ENCODE assay signal across 13 cellular contexts in the genomic region with DNA sequence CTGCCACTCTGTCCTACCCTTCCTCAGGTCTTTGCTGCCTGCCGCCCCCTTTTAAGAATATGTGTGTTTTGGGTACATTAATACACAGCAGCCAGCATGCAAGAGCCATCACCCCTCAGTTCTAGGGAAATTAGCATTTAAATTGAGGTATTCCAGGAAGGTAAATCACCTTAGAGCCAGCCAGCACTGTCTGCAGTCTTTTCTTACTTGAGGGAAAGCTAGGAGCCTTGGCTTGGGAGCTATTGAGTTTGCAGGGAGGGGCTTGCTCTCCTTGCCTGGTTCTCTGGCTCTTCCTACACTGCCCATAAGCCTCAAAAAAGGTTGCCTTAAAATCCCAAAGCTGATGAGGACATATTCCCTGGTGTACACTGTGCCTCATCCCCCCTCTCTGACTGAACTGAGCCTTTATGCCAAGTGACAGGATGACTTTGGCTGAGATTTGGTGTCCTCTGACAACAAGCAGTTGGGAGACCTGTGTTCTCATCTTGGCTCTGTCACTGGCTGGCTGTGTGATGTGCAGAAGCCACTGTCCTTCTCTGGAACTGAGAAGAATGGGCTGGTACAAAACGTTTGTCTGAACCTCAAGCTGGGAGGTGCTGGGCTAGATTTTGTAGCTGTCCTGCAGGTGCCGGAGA. TPM values are rescaled to one million over a fixed set of nuclear protein-coding genes. Genes with fewer than 3 reads are reported as not detected.
A peak's percentile ranks its signal among the peaks of the same experiment; 100 is the strongest.
DNase-seq lines count a peak whose midpoint lies in the region; ATAC-seq and TF ChIP-seq lines count a peak whose summit lies in the region.
"Had no signal": no experiment of that assay in that cellular context is flagged by ENCODE, and none has a peak within 500 bp of the region (broad histone marks: within the 10 kb centered on the region; RNA-seq: fewer than 3 reads in every experiment).

No MANE protein-coding gene starts in this region.

- H3K9me3 Mint-ChIP-seq in GM23338 (no peaks in the 10 kb centered on the region), endodermal cell (no peaks in the 10 kb centered on the region), CD14-positive monocyte (no peaks in the 10 kb centered on the region)
- H3K9me3 Mint-ChIP-seq: CD4-positive, alpha-beta memory T cell had no signal

- 0 out of 2 replicates have a peak, but pooled peaks cover 5% of the 10 kb centered on the region for H3K9me2 ChIP-seq in GM23338 (ENCODE audit: insufficient read depth)

- no peak overlapping the region for H2AFZ ChIP-seq in GM23338

- H3K9me3 ChIP-seq in NT2/D1 (ENCODE audit: insufficient read depth, low read length) = no peaks in the 10 kb centered on the region
- no peaks in the 10 kb centered on the region for H3K9me3 ChIP-seq in endodermal cell (ENCODE audit: control insufficient read depth, low read length)
- H3K9me3 ChIP-seq: HAP-1 had no signal

- no peaks in the 10 kb centered on the region for H3F3A ChIP-seq in GM23338 (replicated peaks; ENCODE audit: low read depth)

- H3K4me2 ChIP-seq in GM23338 = peak overlapping the region; percentile 47; the same call in 1 of the 2 replicates
- no peak overlapping the region for H3K4me2 ChIP-seq in mesendoderm (ENCODE audit: low read length)

- no peaks in the 10 kb centered on the region for H3K79me1 ChIP-seq in mesendoderm (ENCODE audit: low read length)

- H2BK5ac ChIP-seq in mesendoderm (ENCODE audit: low read length) = no peak overlapping the region

- H3K4me3 ChIP-seq in GM23338 (no peak overlapping the region), NT2/D1 (ENCODE audit: insufficient read length, low read depth) (no peak overlapping the region), endodermal cell (ENCODE audit: low read length) (no peak overlapping the region), mesendoderm (ENCODE audit: low read length) (no peak overlapping the region)
- H3K4me3 ChIP-seq: HAP-1 had no signal

- peak; percentile 75 for ATAC-seq in GM23338
- ATAC-seq in HG03469 (IDR thresholded peaks at IDR 0.05; ENCODE audit: unreplicated experiment) = no peak
- ATAC-seq in HG03159 (IDR thresholded peaks at IDR 0.05; ENCODE audit: unreplicated experiment) = no peak

- no peak overlapping the region for H2BK120ac ChIP-seq in mesendoderm (ENCODE audit: low read depth, low read length)

- H3K79me2 ChIP-seq in GM23338 (replicated peaks; ENCODE audit: insufficient read depth) = no peaks in the 10 kb centered on the region
- H3K79me2 ChIP-seq in mesendoderm (ENCODE audit: control insufficient read depth, insufficient read depth, low read length) = no peaks in the 10 kb centered on the region

- DNase-seq in GM23338 (ENCODE audit: low spot score) = peak; percentile 64
- peak; percentile 40 for DNase-seq in NT2/D1 (ENCODE audit: low read depth, low spot score)
- peak; percentile 60 for DNase-seq in endodermal cell
- DNase-seq in mesendoderm = no peak
- no peak for DNase-seq in CD14-positive monocyte (ENCODE audit: low spot score)
- DNase-seq: ACHN; CD4-positive, alpha-beta memory T cell; DMS79 had no signal

- H3K23ac ChIP-seq in mesendoderm (ENCODE audit: low read length) = no peak overlapping the region

- no peaks in the 10 kb centered on the region for H4K20me1 ChIP-seq in GM23338 (replicated peaks; ENCODE audit: insufficient read depth)

- H3K9ac ChIP-seq in NT2/D1 (ENCODE audit: insufficient read length, low read depth) (no peak overlapping the region), endodermal cell (ENCODE audit: extremely low read depth, low read length, poor library complexity, severe bottlenecking) (no peak overlapping the region), mesendoderm (ENCODE audit: low read length) (no peak overlapping the region)

- H3K27me3 ChIP-seq in GM23338 (ENCODE audit: insufficient read depth) (no peaks in the 10 kb centered on the region), NT2/D1 (ENCODE audit: insufficient read depth, insufficient read length) (peaks cover 8% of the 10 kb centered on the region), endodermal cell (ENCODE audit: control insufficient read depth, insufficient read depth, low read length, poor library complexity, severe bottlenecking) (peaks cover 5% of the 10 kb centered on the region), mesendoderm (ENCODE audit: insufficient read depth, low read length, poor library complexity) (no peaks in the 10 kb centered on the region)

- peaks cover 17% of the 10 kb centered on the region for H3K4me1 ChIP-seq in GM23338 (ENCODE audit: insufficient read depth)
- no peaks in the 10 kb centered on the region for H3K4me1 ChIP-seq in NT2/D1 (ENCODE audit: insufficient read depth, insufficient read length)
- H3K4me1 ChIP-seq in endodermal cell (ENCODE audit: control insufficient read depth, insufficient read depth, low read length) = no peaks in the 10 kb centered on the region
- no peaks in the 10 kb centered on the region for H3K4me1 ChIP-seq in mesendoderm (ENCODE audit: control insufficient read depth, low read depth, low read length)
- H3K4me1 ChIP-seq: HAP-1 had no signal

- no peak overlapping the region for H3K4ac ChIP-seq in mesendoderm (ENCODE audit: low read depth, low read length)

- intact Hi-C loops in CD14-positive monocyte (cut with micrococcal nuclease) = no loop called here

- H4K8ac ChIP-seq in mesendoderm (ENCODE audit: low read depth, low read length) = no peak overlapping the region

- H2BK15ac ChIP-seq in mesendoderm (replicated peaks; ENCODE audit: low read depth) = no peak overlapping the region

- H3K27me3 Mint-ChIP-seq in GM23338 (ENCODE audit: insufficient read depth, low read depth, poor library complexity) (no peaks in the 10 kb centered on the region), endodermal cell (ENCODE audit: insufficient read depth) (peaks cover 45% of the 10 kb centered on the region), CD14-positive monocyte (ENCODE audit: low read depth in 3 of 3) (peaks cover 0 to 12% (median 5%) of the 10 kb centered on the region in 3 donors)
- H3K27me3 Mint-ChIP-seq: B cell had no signal

- H3K36me3 Mint-ChIP-seq in GM23338 (ENCODE audit: low read depth) (no peaks in the 10 kb centered on the region), endodermal cell (ENCODE audit: low read depth) (no peaks in the 10 kb centered on the region), CD14-positive monocyte (no peaks in the 10 kb centered on the region)
- H3K36me3 Mint-ChIP-seq: CD4-positive, alpha-beta memory T cell had no signal

- H3K27ac Mint-ChIP-seq in GM23338 = peak overlapping the region; percentile 28; the same call in 1 of the 2 replicates
- H3K27ac Mint-ChIP-seq in endodermal cell = no peak overlapping the region
- no peak overlapping the region for H3K27ac Mint-ChIP-seq in CD14-positive monocyte
- H3K27ac Mint-ChIP-seq: B cell; CD4-positive, alpha-beta memory T cell had no signal

- TF ChIP-seq CTCF in GM23338 (conservative IDR thresholded peaks at IDR 0.05; ENCODE audit: low read depth in 2 of 2) = no peak
- no peak for TF ChIP-seq CTCF in endodermal cell (conservative IDR thresholded peaks at IDR 0.05)
- TF ChIP-seq CTCF in CD14-positive monocyte (IDR thresholded peaks at IDR 0.05) = no peak

- H2AK5ac ChIP-seq in mesendoderm (ENCODE audit: low read length) = no peak overlapping the region

- no peak overlapping the region for H3K18ac ChIP-seq in mesendoderm (ENCODE audit: low read length)

- 64 to 82% methylated on average over 2 to 3 of the region's 3 CpGs for WGBS in endodermal cell (ENCODE audit: insufficient coverage in 1 of 2, insufficient read length in 1 of 2), 2 experiments
- WGBS in mesendoderm (ENCODE audit: extremely low coverage, insufficient coverage, low lambda C conversion rate) = no CpG with 5 or more reads among the region's 3 CpGs

- peak overlapping the region; percentile 8 for H4K5ac ChIP-seq in mesendoderm (ENCODE audit: low read length)

- no peak overlapping the region for H3K56ac ChIP-seq in mesendoderm (ENCODE audit: low read length)

- peak overlapping the region; percentile 47; the same call in 1 of the 2 replicates for H3K27ac ChIP-seq in GM23338 (ENCODE audit: low read depth)
- no peak overlapping the region for H3K27ac ChIP-seq in endodermal cell (ENCODE audit: low read depth, low read length)
- H3K27ac ChIP-seq in mesendoderm (ENCODE audit: low read depth, low read length) = no peak overlapping the region
- H3K27ac ChIP-seq: HL-60 had no signal

- H3K4me1 Mint-ChIP-seq in GM23338 = peaks cover 14% of the 10 kb centered on the region
- peaks cover 16% of the 10 kb centered on the region for H3K4me1 Mint-ChIP-seq in endodermal cell
- peaks cover 2% of the 10 kb centered on the region for H3K4me1 Mint-ChIP-seq in CD14-positive monocyte

- H3K36me3 ChIP-seq in GM23338 (ENCODE audit: insufficient read depth) (no peaks in the 10 kb centered on the region), NT2/D1 (ENCODE audit: insufficient read depth, insufficient read length, low read length) (no peaks in the 10 kb centered on the region), endodermal cell (ENCODE audit: control insufficient read depth, insufficient read depth, low read length) (no peaks in the 10 kb centered on the region), mesendoderm (ENCODE audit: control insufficient read depth, insufficient read depth, low read length) (no peaks in the 10 kb centered on the region)
- H3K36me3 ChIP-seq: HAP-1 had no signal

- H3K4me3 Mint-ChIP-seq in GM23338 = no peak overlapping the region
- no peak overlapping the region for H3K4me3 Mint-ChIP-seq in endodermal cell
- no peak overlapping the region for H3K4me3 Mint-ChIP-seq in CD14-positive monocyte
- H3K4me3 Mint-ChIP-seq: B cell; CD4-positive, alpha-beta memory T cell had no signal

TF ChIP-seq in GM23338, 12 proteins besides CTCF, POLR2A, EP300 and RAD21 (continues in another document):
- TF ChIP-seq CREB1 (CRISPR knock-in tag; IDR thresholded peaks at IDR 0.05; ENCODE audit: low read depth) = no peak

RNA-seq across cellular contexts. Expression of gene TRIM32, which starts 54.1 kb away (rescaled TPM):
- total RNA-seq in GM23338 (2014; rRNA removed; shearing (Covaris generic)) = 15.7 and 16.3 TPM in 2 replicates
- 6.6 and 6.7 TPM in 2 replicates for polyA plus RNA-seq in GM23338 (2016; fragmentation: Nextera tagmentation; extraction: Ambion mirVana)
- total RNA-seq in endodermal cell = 10 to 100 TPM; 28.0 to 31.3 TPM
- polyA plus RNA-seq in endodermal cell (2013, experiment 1 of 2) = 17.3 TPM
- polyA plus RNA-seq in endodermal cell (2013, experiment 2 of 2) = 17.7 TPM
- polyA plus RNA-seq in mesendoderm (2013, experiment 1 of 2) = 6.3 TPM
- 6.5 TPM for polyA plus RNA-seq in mesendoderm (2013, experiment 2 of 2)
- 1 to 10 TPM; 1.3 to 1.4 TPM for polyA plus RNA-seq in CD14-positive monocyte

Comparison
In these comparisons a context has a peak if more than half of its experiments do, and no peak if none do; other contexts are left out.
1. DNase-seq: peak in GM23338 (single experiment), NT2/D1 (single experiment) and endodermal cell (single experiment); none in mesendoderm (single experiment) and CD14-positive monocyte (single experiment).